In genomic region chr19:20611866-20612265, GRCh38 we compare ENCODE assay signal across 1 cellular context.
TF ChIP-seq lines count a peak whose summit lies in the region.

No MANE protein-coding gene starts in this region.

TF ChIP-seq in HepG2, 621 proteins besides CTCF, POLR2A, EP300 and RAD21:
- no peak for TF ChIP-seq ARNT (IDR thresholded peaks at IDR 0.05)
- TF ChIP-seq MYNN (CRISPR knock-in tag; IDR thresholded peaks at IDR 0.05; ENCODE audit: low read depth), result no peak
- TF ChIP-seq ZNF383 (CRISPR knock-in tag; IDR thresholded peaks at IDR 0.05; ENCODE audit: borderline replicate concordance), result no peak
- TF ChIP-seq IRF9 (CRISPR knock-in tag; IDR thresholded peaks at IDR 0.05; ENCODE audit: borderline replicate concordance), result no peak
- no peak for TF ChIP-seq ZMAT5 (CRISPR knock-in tag; IDR thresholded peaks at IDR 0.05; ENCODE audit: borderline replicate concordance, low read depth)
- TF ChIP-seq PCBP1 (IDR thresholded peaks at IDR 0.05; ENCODE audit: borderline replicate concordance, low read depth, low read length), result no peak
- no peak for TF ChIP-seq TARDBP (CRISPR knock-in tag; IDR thresholded peaks at IDR 0.05)
- no peak for TF ChIP-seq HOXA7 (CRISPR knock-in tag; IDR thresholded peaks at IDR 0.05)
- no peak for TF ChIP-seq HMG20B (CRISPR knock-in tag; conservative IDR thresholded peaks at IDR 0.05)
- no peak for TF ChIP-seq ZNF75D (CRISPR knock-in tag; IDR thresholded peaks at IDR 0.05; ENCODE audit: borderline replicate concordance)
- TF ChIP-seq KAT8 (CRISPR knock-in tag; IDR thresholded peaks at IDR 0.05), result no peak
- no peak for TF ChIP-seq SETDB1 (CRISPR knock-in tag; IDR thresholded peaks at IDR 0.05; ENCODE audit: borderline replicate concordance)
- no peak for TF ChIP-seq SOX5 (CRISPR knock-in tag; IDR thresholded peaks at IDR 0.05; ENCODE audit: borderline replicate concordance)
